17 cellular contexts compared by ENCODE assay signal in the genomic region with DNA sequence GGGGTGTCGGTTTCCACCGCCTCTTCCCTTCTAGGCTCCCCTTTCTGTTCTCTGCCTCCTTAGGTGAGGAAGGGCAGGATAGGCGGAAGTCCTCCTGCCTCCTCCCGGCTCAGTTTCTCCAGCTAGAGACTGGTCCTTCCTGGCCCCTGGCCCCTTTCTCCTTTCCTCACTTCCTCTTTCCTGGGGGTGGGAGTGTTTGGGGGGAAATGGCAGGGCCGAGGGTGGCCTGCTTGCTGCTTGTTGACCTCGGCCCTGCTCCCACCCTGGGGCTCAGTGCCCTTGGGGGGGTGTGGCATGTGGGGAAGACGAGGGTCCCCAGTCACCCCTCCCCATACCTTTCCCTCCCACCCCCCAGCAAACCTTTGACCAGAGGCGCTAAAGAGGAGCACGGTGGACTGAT. TPM values are rescaled to one million over a fixed set of nuclear protein-coding genes. Genes with fewer than 3 reads are reported as not detected.
A peak's percentile ranks its signal among the peaks of the same experiment; 100 is the strongest.
DNase-seq lines count a peak whose midpoint lies in the region; ATAC-seq, FAIRE-seq and TF ChIP-seq lines count a peak whose summit lies in the region.
"Had no signal": no experiment of that assay in that cellular context is flagged by ENCODE, and none has a peak within 500 bp of the region (broad histone marks: within the 10 kb centered on the region; RNA-seq: fewer than 3 reads in every experiment).

No MANE protein-coding gene starts in this region.

- peaks cover 81% of the 10 kb centered on the region for H3K79me2 ChIP-seq in OCI-LY7 (ENCODE audit: insufficient read depth, low read depth, low read length)

- H3K4me3 ChIP-seq in OCI-LY7 (ENCODE audit: low read depth, low read length, poor library complexity, severe bottlenecking): no peak overlapping the region
- no peak overlapping the region for H3K4me3 ChIP-seq in spleen
- H3K4me3 ChIP-seq: GM23248, upper lobe of right lung had no signal

- no peaks in the 10 kb centered on the region for H3K9me3 ChIP-seq in OCI-LY7 (ENCODE audit: low read length)
- H3K9me3 ChIP-seq in spleen: no peaks in the 10 kb centered on the region
- H3K9me3 ChIP-seq: upper lobe of right lung had no signal

- peak overlapping the region; percentile 68 for H3K27ac Mint-ChIP-seq in activated CD8-positive, alpha-beta memory T cell treated with anti-CD3 and anti-CD28 coated beads, Interleukin-2, amount 10 ng/mL, durations not matched to agents 7 days and 5 days
- peak overlapping the region; percentile 82 for H3K27ac Mint-ChIP-seq in dendritic cell treated with granulocyte-macrophage colony-stimulating factor and Interleukin-4, amounts not matched to agents 40 ng/mL and 50 ng/mL, for 4 days
- H3K27ac Mint-ChIP-seq: T-helper 2 cell treated with Interferon-gamma antibody and Interleukin-4, amounts not matched to agents 5 μg/mL and 100 μg/mL, for 36 hours had no signal

- peaks cover 42% of the 10 kb centered on the region for H4K20me1 ChIP-seq in OCI-LY7 (ENCODE audit: insufficient read depth, low read length)

- H3K36me3 Mint-ChIP-seq in activated CD8-positive, alpha-beta memory T cell treated with anti-CD3 and anti-CD28 coated beads, Interleukin-2, amount 10 ng/mL, durations not matched to agents 7 days and 5 days: peaks cover 68% of the 10 kb centered on the region
- H3K36me3 Mint-ChIP-seq in dendritic cell treated with granulocyte-macrophage colony-stimulating factor and Interleukin-4, amounts not matched to agents 40 ng/mL and 50 ng/mL, for 4 days (ENCODE audit: low read depth): peaks cover 86% of the 10 kb centered on the region

- TF ChIP-seq POLR2A in spleen (IDR thresholded peaks at IDR 0.05): no peak
- no peak for TF ChIP-seq POLR2A in H54 (IDR thresholded peaks at IDR 0.05; ENCODE audit: low read depth, low read length)

- H2AFZ ChIP-seq in OCI-LY7 (ENCODE audit: low read length): no peak overlapping the region
- H2AFZ ChIP-seq: GM23248 had no signal

- TF ChIP-seq CTCF in OCI-LY7 (conservative IDR thresholded peaks at IDR 0.05; ENCODE audit: low read length): no peak
- TF ChIP-seq CTCF in spleen (IDR thresholded peaks at IDR 0.05 in 8 of 11, conservative IDR thresholded peaks at IDR 0.05 in 3 of 11): no peak

- CTCF ChIA-PET in activated CD8-positive, alpha-beta memory T cell treated with anti-CD3 and anti-CD28 coated beads, Interleukin-2, amount 10 ng/mL, durations not matched to agents 7 days and 5 days (lab: Charles Lee): no interaction called here
- CTCF ChIA-PET in OCI-LY7 (lab: Charles Lee; ENCODE audit: unreplicated experiment): no interaction called here

- H3K4me2 ChIP-seq in OCI-LY7 (ENCODE audit: low read length): no peak overlapping the region

- no peaks in the 10 kb centered on the region for H3K27me3 Mint-ChIP-seq in activated CD8-positive, alpha-beta memory T cell treated with anti-CD3 and anti-CD28 coated beads, Interleukin-2, amount 10 ng/mL, durations not matched to agents 7 days and 5 days
- H3K27me3 Mint-ChIP-seq in dendritic cell treated with granulocyte-macrophage colony-stimulating factor and Interleukin-4, amounts not matched to agents 40 ng/mL and 50 ng/mL, for 4 days: no peaks in the 10 kb centered on the region

- WGBS in spleen, 5 donors: 51 to 65% (median 55%) methylated on average over 9 of the region's 9 CpGs

- no peaks in the 10 kb centered on the region for H3K27me3 ChIP-seq in spleen (replicated peaks in 1 of 7)
- H3K27me3 ChIP-seq: upper lobe of right lung had no signal

- no TSS peak for BruUV-seq in OCI-LY7 (replicated peaks; lab: Mats Ljungman, UMichigan)

- H3K27ac ChIP-seq in OCI-LY7 (ENCODE audit: low read depth, low read length, poor library complexity, severe bottlenecking) (peak overlapping the region; percentile 5), spleen (peak overlapping the region in 5 of 8 donors; percentile 1 to 51 (median 27))
- H3K27ac ChIP-seq: GM23248, upper lobe of right lung had no signal

- POLR2A ChIA-PET in OCI-LY7 (lab: Charles Lee): no interaction called here

- H3K9me3 Mint-ChIP-seq in activated CD8-positive, alpha-beta memory T cell treated with anti-CD3 and anti-CD28 coated beads, Interleukin-2, amount 10 ng/mL, durations not matched to agents 7 days and 5 days (ENCODE audit: low read depth): no peaks in the 10 kb centered on the region
- no peaks in the 10 kb centered on the region for H3K9me3 Mint-ChIP-seq in dendritic cell treated with granulocyte-macrophage colony-stimulating factor and Interleukin-4, amounts not matched to agents 40 ng/mL and 50 ng/mL, for 4 days
- H3K9me3 Mint-ChIP-seq: T-helper 2 cell treated with Interferon-gamma antibody and Interleukin-4, amounts not matched to agents 5 μg/mL and 100 μg/mL, for 36 hours had no signal

- intact Hi-C loops in OCI-LY7 (cut with micrococcal nuclease; ENCODE audit: unreplicated experiment) (no loop called here), spleen (cut with DNase I; ENCODE audit: low total_unique reads) (no loop called here)
- intact Hi-C loops in dendritic cell treated with granulocyte-macrophage colony-stimulating factor and Interleukin-4, amounts not matched to agents 40 ng/mL and 50 ng/mL, for 4 days (cut with micrococcal nuclease): no loop called here

- H3K4me3 Mint-ChIP-seq in activated CD8-positive, alpha-beta memory T cell treated with anti-CD3 and anti-CD28 coated beads, Interleukin-2, amount 10 ng/mL, durations not matched to agents 7 days and 5 days: no peak overlapping the region
- no peak overlapping the region for H3K4me3 Mint-ChIP-seq in dendritic cell treated with granulocyte-macrophage colony-stimulating factor and Interleukin-4, amounts not matched to agents 40 ng/mL and 50 ng/mL, for 4 days

- no peak for ATAC-seq in activated CD8-positive, alpha-beta memory T cell treated with anti-CD3 and anti-CD28 coated beads, Interleukin-2, amount 10 ng/mL, durations not matched to agents 7 days and 5 days
- ATAC-seq: left lobe of liver, upper lobe of right lung had no signal

- no peak for DNase-seq in activated CD8-positive, alpha-beta memory T cell treated with anti-CD3 and anti-CD28 coated beads, Interleukin-2, amount 10 ng/mL, durations not matched to agents 7 days and 5 days
- DNase-seq in activated CD8-positive, alpha-beta memory T cell treated with anti-CD3 and anti-CD28 coated beads, Interleukin-2, amount 50 U/mL, for 48 hours: no peak
- no peak for DNase-seq in OCI-LY7 (ENCODE audit: low spot score)
- no peak for DNase-seq in spleen
- DNase-seq in H54 (ENCODE audit: insufficient read length, low spot score): no peak
- no peak for DNase-seq in iPS-NIHi11 (ENCODE audit: low spot score)
- DNase-seq in NCI-H226: no peak
- DNase-seq: activated CD8-positive, alpha-beta memory T cell treated with anti-CD3 and anti-CD28 coated beads for 24 hours; amniotic stem cell; GM23248; NCI-H2107; stimulated activated CD4-positive, alpha-beta T cell treated with anti-CD3 and anti-CD28 coated beads, Interleukin-2, amount 100 ng/mL, for 48 hours; upper lobe of right lung had no signal

- H3K9me2 ChIP-seq in OCI-LY7 (ENCODE audit: insufficient read depth, low read length): no peaks in the 10 kb centered on the region

- no peak for FAIRE-seq in H54 (lab: Jason Lieb, UNC)
- FAIRE-seq: colon had no signal

- H3K4me1 ChIP-seq in OCI-LY7 (ENCODE audit: insufficient read depth, low read length, poor library complexity, severe bottlenecking) (peaks cover 30% of the 10 kb centered on the region), spleen (peaks cover 37 to 86% (median 51%) of the 10 kb centered on the region in 6 donors)

- H3K36me3 ChIP-seq in OCI-LY7 (ENCODE audit: insufficient read depth, low read length) (peaks cover 93% of the 10 kb centered on the region), spleen (peaks cover 3 to 68% (median 56%) of the 10 kb centered on the region in 6 donors)

- H3K4me1 Mint-ChIP-seq in activated CD8-positive, alpha-beta memory T cell treated with anti-CD3 and anti-CD28 coated beads, Interleukin-2, amount 10 ng/mL, durations not matched to agents 7 days and 5 days: peaks cover 46% of the 10 kb centered on the region
- H3K4me1 Mint-ChIP-seq in dendritic cell treated with granulocyte-macrophage colony-stimulating factor and Interleukin-4, amounts not matched to agents 40 ng/mL and 50 ng/mL, for 4 days (ENCODE audit: low read depth): peaks cover 55% of the 10 kb centered on the region

RNA-seq across cellular contexts. Expression of gene U2AF2, which starts 5.0 kb away (rescaled TPM):
- total RNA-seq in activated CD8-positive, alpha-beta memory T cell treated with anti-CD3 and anti-CD28 coated beads, Interleukin-2, amount 10 ng/mL, durations not matched to agents 7 days and 5 days: 100 to 1,000 TPM; 284 to 324 TPM
- 193 and 211 TPM in 2 replicates for total RNA-seq in OCI-LY7 (2014; rRNA removed; shearing (Covaris generic))
- 233 and 264 TPM in 2 replicates for total RNA-seq in OCI-LY7 (2022)
- total RNA-seq in spleen: 100 to 1,000 TPM; 109 to 218 (median 176) TPM
- polyA plus RNA-seq in spleen: 100 to 1,000 TPM in 1 of 3 donors, 10 to 100 TPM in 2; 67.2 to 190 (median 85.5) TPM

RNA-seq across cellular contexts. Expression of gene CCDC106, which starts 11.8 kb away (rescaled TPM):
- total RNA-seq in activated CD8-positive, alpha-beta memory T cell treated with anti-CD3 and anti-CD28 coated beads, Interleukin-2, amount 10 ng/mL, durations not matched to agents 7 days and 5 days: 1 to 10 TPM; 5.9 TPM
- total RNA-seq in OCI-LY7 (2014; rRNA removed; shearing (Covaris generic)): 29.4 and 30.1 TPM in 2 replicates
- total RNA-seq in OCI-LY7 (2022) (29.0 and 30.9 TPM in 2 replicates), spleen (10 to 100 TPM; 11.9 to 23.4 (median 14.4) TPM)
- 10 to 100 TPM; 26.7 to 40.1 (median 37.8) TPM for polyA plus RNA-seq in spleen

RNA-seq across cellular contexts. Expression of gene EPN1, which starts 15.2 kb away (rescaled TPM):
- total RNA-seq in activated CD8-positive, alpha-beta memory T cell treated with anti-CD3 and anti-CD28 coated beads, Interleukin-2, amount 10 ng/mL, durations not matched to agents 7 days and 5 days: 10 to 100 TPM; 55.7 to 63.7 TPM
- total RNA-seq in OCI-LY7 (2014; rRNA removed; shearing (Covaris generic)): 40.5 and 46.3 TPM in 2 replicates
- total RNA-seq in OCI-LY7 (2022): 120 and 121 TPM in 2 replicates
- 100 to 1,000 TPM; 100 to 166 (median 129) TPM for total RNA-seq in spleen
- 100 to 1,000 TPM in 1 of 3 donors, 10 to 100 TPM in 2; 36.8 to 115 (median 42.6) TPM for polyA plus RNA-seq in spleen

RNA-seq across cellular contexts. Expression of gene ZNF581, which starts 16.4 kb away (rescaled TPM):
- total RNA-seq in activated CD8-positive, alpha-beta memory T cell treated with anti-CD3 and anti-CD28 coated beads, Interleukin-2, amount 10 ng/mL, durations not matched to agents 7 days and 5 days: 10 to 100 TPM; 23.7 to 25.4 TPM
- total RNA-seq in OCI-LY7 (2014; rRNA removed; shearing (Covaris generic)): 26.6 and 44.5 TPM in 2 replicates
- 39.7 and 41.8 TPM in 2 replicates for total RNA-seq in OCI-LY7 (2022)
- total RNA-seq in spleen: 10 to 100 TPM; 21.4 to 34.9 (median 27.2) TPM
- polyA plus RNA-seq in spleen: 10 to 100 TPM; 39.8 to 46.5 (median 43.6) TPM

RNA-seq across cellular contexts. Expression of gene ZNF580, which starts 19.0 kb away (rescaled TPM):
- 10 to 100 TPM; 33.1 to 33.7 TPM for total RNA-seq in activated CD8-positive, alpha-beta memory T cell treated with anti-CD3 and anti-CD28 coated beads, Interleukin-2, amount 10 ng/mL, durations not matched to agents 7 days and 5 days
- 17.6 and 24.4 TPM in 2 replicates for total RNA-seq in OCI-LY7 (2014; rRNA removed; shearing (Covaris generic))
- total RNA-seq in OCI-LY7 (2022) (50.0 and 52.1 TPM in 2 replicates), spleen (10 to 100 TPM; 25.4 to 58.7 (median 31.7) TPM)
- 10 to 100 TPM; 18.9 to 36.7 (median 33.3) TPM for polyA plus RNA-seq in spleen
